Comparison of ENCODE assay signal across 9 cellular contexts in genomic region chr19:44552324-44552723, GRCh38. TPM values are rescaled to one million over a fixed set of nuclear protein-coding genes. Genes with fewer than 3 reads are reported as not detected.
DNase-seq lines count a peak whose midpoint lies in the region; ATAC-seq and TF ChIP-seq lines count a peak whose summit lies in the region.
"Had no signal": no experiment of that assay in that cellular context is flagged by ENCODE, and none has a peak within 500 bp of the region (broad histone marks: within the 10 kb centered on the region; RNA-seq: fewer than 3 reads in every experiment).

No MANE protein-coding gene starts in this region.

- H3K9me2 ChIP-seq in hepatocyte (replicated peaks; ENCODE audit: insufficient read depth): no peaks in the 10 kb centered on the region

- H3K4me3 ChIP-seq in Caco-2 (ENCODE audit: low read depth, low read length) (no peak overlapping the region), HFF-Myc (replicated peaks; ENCODE audit: low read depth, low read length) (no peak overlapping the region), hepatocyte (no peak overlapping the region), testis (no peak overlapping the region)

- no peak overlapping the region for H3K4me3 Mint-ChIP-seq in Caco-2 (ENCODE audit: unreplicated experiment)
- H3K4me3 Mint-ChIP-seq: memory B cell had no signal

- intact Hi-C loops in Caco-2 (cut with micrococcal nuclease; ENCODE audit: unreplicated experiment) (no loop called here), testis (cut with DNase I; ENCODE audit: low total_unique reads) (no loop called here)

- DNase-seq in Caco-2 (peak in 1 of 2 experiments; percentile 63), HFF-Myc (ENCODE audit: extremely low read depth, low read depth) (no peak), hepatocyte (ENCODE audit: low spot score) (peak; percentile 28), testis (peak; percentile 55), COR-L47 (lab: John Stamatoyannopoulos, UW) (no peak)

- no peak overlapping the region for H2AFZ ChIP-seq in hepatocyte

- TF ChIP-seq CTCF in Caco-2 (IDR thresholded peaks at IDR 0.05; ENCODE audit: insufficient read depth in 1 of 2, low read depth in 1 of 2, low read length in 1 of 2, severe bottlenecking in 1 of 2, unreplicated experiment in 1 of 2): peak; percentile 42 to 44
- peak; percentile 75 for TF ChIP-seq CTCF in HFF-Myc (IDR thresholded peaks at IDR 0.05; ENCODE audit: low read depth, low read length, missing control alignments)
- TF ChIP-seq CTCF in VCaP (conservative IDR thresholded peaks at IDR 0.05): peak; percentile 35
- TF ChIP-seq CTCF in hepatocyte (IDR thresholded peaks at IDR 0.05; ENCODE audit: poor library complexity): peak; percentile 33
- peak in 1 of 3 experiments; percentile 47 for TF ChIP-seq CTCF in testis (IDR thresholded peaks at IDR 0.05)

- no peak for TF ChIP-seq POLR2A in testis (IDR thresholded peaks at IDR 0.05)

- peaks cover 17% of the 10 kb centered on the region for H3K4me1 Mint-ChIP-seq in Caco-2 (ENCODE audit: low read depth, unreplicated experiment)
- H3K4me1 Mint-ChIP-seq: memory B cell had no signal

- no peaks in the 10 kb centered on the region for H3K9me3 ChIP-seq in Caco-2
- H3K9me3 ChIP-seq in hepatocyte (ENCODE audit: low read depth): no peaks in the 10 kb centered on the region
- no peaks in the 10 kb centered on the region for H3K9me3 ChIP-seq in testis

- POLR2A ChIA-PET in Caco-2 (lab: Charles Lee): no interaction called here

- H3K27me3 Mint-ChIP-seq in Caco-2 (ENCODE audit: insufficient read depth, unreplicated experiment): no peaks in the 10 kb centered on the region

- H3K27me3 ChIP-seq in Caco-2 (replicated peaks; ENCODE audit: control insufficient read depth, insufficient read depth, low read length) (no peaks in the 10 kb centered on the region), hepatocyte (no peaks in the 10 kb centered on the region), testis (no peaks in the 10 kb centered on the region)

- no peak overlapping the region for H3K27ac Mint-ChIP-seq in Caco-2 (ENCODE audit: unreplicated experiment)
- H3K27ac Mint-ChIP-seq: memory B cell had no signal

- no peaks in the 10 kb centered on the region for H3K79me2 ChIP-seq in hepatocyte

- H3K36me3 ChIP-seq in Caco-2 (ENCODE audit: control insufficient read depth, insufficient read depth, low read length): no peaks in the 10 kb centered on the region
- no peaks in the 10 kb centered on the region for H3K36me3 ChIP-seq in hepatocyte (replicated peaks; ENCODE audit: insufficient read depth, low read depth)
- H3K36me3 ChIP-seq in testis (ENCODE audit: low read depth, missing control alignments): no peaks in the 10 kb centered on the region

- ATAC-seq in HG03354 (IDR thresholded peaks at IDR 0.05; ENCODE audit: poor library complexity, severe bottlenecking, unreplicated experiment): no peak
- ATAC-seq in HG03097 (IDR thresholded peaks at IDR 0.05; ENCODE audit: low FRiP score, unreplicated experiment): no peak

- no TSS peak for BruUV-seq in Caco-2 (replicated peaks; lab: Mats Ljungman, UMichigan)

- H3K4me1 ChIP-seq in Caco-2 (no peaks in the 10 kb centered on the region), hepatocyte (ENCODE audit: insufficient read depth) (no peaks in the 10 kb centered on the region), testis (no peaks in the 10 kb centered on the region)

- CTCF ChIA-PET in Caco-2 (lab: Charles Lee): interaction anchor here (0.7 kb wide), 1 partner anchor 71 kb away, joined by 5 read pairs; no protein-coding TSS in a partner anchor

- H3K4me2 ChIP-seq in hepatocyte: no peak overlapping the region

- no peaks in the 10 kb centered on the region for H4K20me1 ChIP-seq in hepatocyte (ENCODE audit: insufficient read depth, poor library complexity, severe bottlenecking)

- WGBS in hepatocyte (ENCODE audit: low lambda C conversion rate, missing lambda C conversion rate): 3% methylated on average over 5 of the region's 5 CpGs
- WGBS in testis, 2 donors: 19 to 33% methylated on average over 5 of the region's 5 CpGs

- H3K9me3 Mint-ChIP-seq in Caco-2 (ENCODE audit: unreplicated experiment): no peaks in the 10 kb centered on the region

- H3K36me3 Mint-ChIP-seq in Caco-2 (ENCODE audit: insufficient read depth, unreplicated experiment): no peaks in the 10 kb centered on the region

- H3K27ac ChIP-seq in VCaP (no peak overlapping the region), hepatocyte (no peak overlapping the region), testis (no peak overlapping the region)

RNA-seq across cellular contexts. Expression of gene CEACAM20, which starts 22.8 kb away (rescaled TPM):
- total RNA-seq in Caco-2 (2022): 0.16 TPM in 1 of 2 replicates, not detected in the other
- total RNA-seq in hepatocyte: 1.5 and 1.6 TPM in 2 replicates
- 0.24 and 0.39 TPM in 2 replicates for polyA plus RNA-seq in hepatocyte
- under 1 TPM; 0.62 to 0.87 TPM for total RNA-seq in testis
- 0.53 TPM for polyA plus RNA-seq in testis (ENCODE audit: insufficient read depth, low read depth, low replicate concordance)

RNA-seq across cellular contexts. Expression of gene ZNF180, which starts 52.0 kb away (rescaled TPM):
- total RNA-seq in Caco-2 (2022) (9.1 and 13.3 TPM in 2 replicates), hepatocyte (10.1 and 25.4 TPM in 2 replicates), testis (1 to 10 TPM; 6.9 to 8.9 TPM)
- polyA plus RNA-seq in hepatocyte (3.1 and 3.2 TPM in 2 replicates), testis (ENCODE audit: insufficient read depth, low read depth, low replicate concordance) (4.7 TPM)

Comparison
In these comparisons a context has a peak if more than half of its experiments do, and no peak if none do; other contexts are left out.
1. DNase-seq: peak in hepatocyte (single experiment) and testis (single experiment); none in HFF-Myc (single experiment) and COR-L47 (single experiment).